7 cellular contexts compared by ENCODE assay signal in genomic region chr7:92645531-92646061, GRCh38. TPM values are rescaled to one million over a fixed set of nuclear protein-coding genes. Genes with fewer than 3 reads are reported as not detected.
DNase-seq lines count a peak whose midpoint lies in the region; ATAC-seq and TF ChIP-seq lines count a peak whose summit lies in the region.

No MANE protein-coding gene starts in this region.

- H3K27ac Mint-ChIP-seq in CD4-positive, alpha-beta T cell = no peak overlapping the region

- H3K9me3 ChIP-seq in prostate gland (no peaks in the 10 kb centered on the region), esophagus muscularis mucosa (no peaks in the 10 kb centered on the region)
- no peaks in the 10 kb centered on the region for H3K9me3 ChIP-seq in CD4-positive, alpha-beta T cell (ENCODE audit: control insufficient read depth, low read length)

- CTCF ChIA-PET in CD4-positive, alpha-beta T cell (lab: Charles Lee) = interaction anchor here (0.6 to 1.5 kb wide), 4 partner anchors 24 to 187 kb away, joined by 3 to 4 read pairs (median 3); partner anchors contain the start of gene FAM133B

- H3K4me3 ChIP-seq in dorsolateral prefrontal cortex (no peak overlapping the region), prostate gland (no peak overlapping the region), esophagus muscularis mucosa (no peak overlapping the region)

- no peaks in the 10 kb centered on the region for H3K27me3 ChIP-seq in dorsolateral prefrontal cortex
- H3K27me3 ChIP-seq in prostate gland (replicated peaks; ENCODE audit: insufficient read depth) = no peaks in the 10 kb centered on the region
- no peaks in the 10 kb centered on the region for H3K27me3 ChIP-seq in CD4-positive, alpha-beta T cell (ENCODE audit: control insufficient read depth, insufficient read depth, low read length)
- no peaks in the 10 kb centered on the region for H3K27me3 ChIP-seq in esophagus muscularis mucosa

- 14% methylated on average over 8 of the region's 8 CpGs for WGBS in prostate gland
- 45% methylated on average over 8 of the region's 8 CpGs for WGBS in esophagus muscularis mucosa

- peaks cover 37% of the 10 kb centered on the region for H3K4me1 Mint-ChIP-seq in CD4-positive, alpha-beta T cell (ENCODE audit: low read depth)

- no peaks in the 10 kb centered on the region for H3K4me1 ChIP-seq in prostate gland (replicated peaks)
- H3K4me1 ChIP-seq in esophagus muscularis mucosa = peaks cover 26 to 39% (median 34%) of the 10 kb centered on the region in 4 donors

- no peak overlapping the region for H3K4me3 Mint-ChIP-seq in CD4-positive, alpha-beta T cell

- no peak for ATAC-seq in HG03565 (IDR thresholded peaks at IDR 0.05; ENCODE audit: unreplicated experiment)
- no peak for ATAC-seq in CD4-positive, alpha-beta T cell (ENCODE audit: poor library complexity)

- TF ChIP-seq POLR2A in prostate gland (IDR thresholded peaks at IDR 0.05) = no peak
- TF ChIP-seq POLR2A in esophagus muscularis mucosa (IDR thresholded peaks at IDR 0.05; ENCODE audit: low read depth) = no peak

- H3K27ac ChIP-seq in dorsolateral prefrontal cortex (peak overlapping the region in 56 of 59 donors; percentile 24 to 91 (median 80)), prostate gland (no peak overlapping the region), esophagus muscularis mucosa (replicated peaks in 1 of 4) (peak overlapping the region in 2 of 4 donors; percentile 10 to 40)
- no peak overlapping the region for H3K27ac ChIP-seq in CD4-positive, alpha-beta T cell (ENCODE audit: low read depth, low read length)

- no peaks in the 10 kb centered on the region for H3K36me3 Mint-ChIP-seq in CD4-positive, alpha-beta T cell (ENCODE audit: low read depth)

- no peaks in the 10 kb centered on the region for H3K36me3 ChIP-seq in prostate gland
- no peaks in the 10 kb centered on the region for H3K36me3 ChIP-seq in esophagus muscularis mucosa

- H3K27me3 Mint-ChIP-seq in CD4-positive, alpha-beta T cell = no peaks in the 10 kb centered on the region

- no peaks in the 10 kb centered on the region for H3K9me3 Mint-ChIP-seq in CD4-positive, alpha-beta T cell

- intact Hi-C loops in dorsolateral prefrontal cortex (cut with DNase I) = loop anchor here in 1 of 2 donors (5.0 kb wide), 1 partner anchor 37 kb away; no protein-coding TSS in a partner anchor
- intact Hi-C loops in prostate gland (cut with DNase I) = no loop called here
- intact Hi-C loops in CD4-positive, alpha-beta T cell (cut with DNase I, micrococcal nuclease) = no loop called here
- intact Hi-C loops in esophagus muscularis mucosa (cut with DNase I) = no loop called here

- peak; percentile 45 for DNase-seq in HPDE6-E6E7 (ENCODE audit: extremely low spot score)
- peak; percentile 97 for DNase-seq in OCI-M1 (lab: John Stamatoyannopoulos, UW)
- no peak for DNase-seq in dorsolateral prefrontal cortex
- DNase-seq in prostate gland (ENCODE audit: low spot score) = peak; percentile 16
- no peak for DNase-seq in CD4-positive, alpha-beta T cell
- DNase-seq in esophagus muscularis mucosa (ENCODE audit: extremely low spot score) = no peak

- POLR2A ChIA-PET in CD4-positive, alpha-beta T cell (lab: Charles Lee) = no interaction called here

- no peak for TF ChIP-seq CTCF in dorsolateral prefrontal cortex (IDR thresholded peaks at IDR 0.05 in 54 of 56, conservative IDR thresholded peaks at IDR 0.05 in 2 of 56; ENCODE audit: low read depth in 1 of 56, partially characterized antibody in 56 of 56)
- no peak for TF ChIP-seq CTCF in prostate gland (IDR thresholded peaks at IDR 0.05)
- no peak for TF ChIP-seq CTCF in CD4-positive, alpha-beta T cell (IDR thresholded peaks at IDR 0.05)
- no peak for TF ChIP-seq CTCF in esophagus muscularis mucosa (IDR thresholded peaks at IDR 0.05)

- TF ChIP-seq EP300 in esophagus muscularis mucosa (IDR thresholded peaks at IDR 0.05) = no peak

RNA-seq across cellular contexts. Expression of gene FAM133B, which starts 55.4 kb away (rescaled TPM):
- total RNA-seq in dorsolateral prefrontal cortex (10 to 100 TPM; 23.1 to 48.5 (median 32.7) TPM), prostate gland (10 to 100 TPM; 14.4 to 20.8 TPM), esophagus muscularis mucosa (10 to 100 TPM; 15.7 to 22.0 (median 19.2) TPM)
- 10 to 100 TPM; 81.2 to 83.8 TPM for total RNA-seq in CD4-positive, alpha-beta T cell

Comparison
In these comparisons a context has a peak if more than half of its experiments do, and no peak if none do; other contexts are left out.
1. DNase-seq: peak in HPDE6-E6E7 (single experiment), OCI-M1 (single experiment) and prostate gland (single experiment); none in dorsolateral prefrontal cortex (0 of 10), CD4-positive, alpha-beta T cell (0 of 10) and esophagus muscularis mucosa (single experiment).
2. H3K27ac ChIP-seq: peak in dorsolateral prefrontal cortex (56 of 59); none in prostate gland (0 of 2) and CD4-positive, alpha-beta T cell (single experiment).